9 cellular contexts compared by ENCODE assay signal in the genomic region with DNA sequence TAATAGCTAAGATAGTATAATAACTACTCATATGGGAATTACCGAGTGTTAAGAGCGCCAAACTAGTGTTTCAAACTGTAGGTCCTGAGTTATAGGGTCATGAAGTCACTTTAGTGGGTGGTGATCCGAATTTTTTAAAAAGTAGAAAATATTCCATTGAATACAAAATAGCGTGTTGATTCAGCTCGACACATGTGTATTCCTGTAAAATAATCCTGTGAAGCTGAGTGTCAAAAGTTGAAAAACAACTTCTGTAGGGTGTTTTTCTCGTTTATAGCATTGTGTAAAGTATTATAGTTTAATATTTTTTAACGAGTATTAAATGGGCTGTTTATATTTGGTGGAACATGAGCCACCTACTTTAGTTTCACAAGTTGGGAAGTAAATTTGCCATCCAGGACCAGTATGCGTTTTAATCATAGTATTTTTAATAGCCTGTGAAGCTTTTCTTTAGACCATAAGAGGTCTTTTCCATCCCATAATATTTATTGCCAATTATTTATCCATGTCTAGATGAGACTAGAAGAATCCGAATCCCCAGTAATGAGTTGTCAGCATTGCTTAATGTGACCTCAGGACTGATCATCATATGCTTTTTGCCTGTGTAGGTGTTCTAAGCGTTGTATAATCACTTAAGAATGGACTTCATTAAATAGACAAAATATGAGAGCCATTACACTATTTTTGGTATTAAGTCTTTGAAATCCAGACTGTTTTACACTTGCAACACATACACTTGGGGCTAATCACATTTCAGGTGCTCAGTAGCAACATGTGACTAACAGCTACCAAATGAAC.
DNase-seq lines count a peak whose midpoint lies in the region; ATAC-seq and TF ChIP-seq lines count a peak whose summit lies in the region.
"Had no signal": no experiment of that assay in that cellular context is flagged by ENCODE, and none has a peak within 500 bp of the region (broad histone marks: within the 10 kb centered on the region; RNA-seq: fewer than 3 reads in every experiment).

No MANE protein-coding gene starts in this region.

- H3K9me3 Mint-ChIP-seq in nephron: no peaks in the 10 kb centered on the region

- H3K27me3 ChIP-seq in BE2C (no peaks in the 10 kb centered on the region), KMS-11 (ENCODE audit: insufficient read depth, low read depth) (no peaks in the 10 kb centered on the region)

- H3K9me3 ChIP-seq in BE2C: no peaks in the 10 kb centered on the region

- H3K79me2 ChIP-seq in KMS-11 (ENCODE audit: insufficient read depth, low read depth): peaks cover 66% of the 10 kb centered on the region

- H3K27me3 Mint-ChIP-seq in nephron (ENCODE audit: low read depth): no peaks in the 10 kb centered on the region

- H3K36me3 ChIP-seq in BE2C (peaks cover 21% of the 10 kb centered on the region), KMS-11 (ENCODE audit: insufficient read depth) (0 out of 2 replicates have a peak, but pooled peaks cover 4% of the 10 kb centered on the region)

- H3K4me3 Mint-ChIP-seq in nephron: peak overlapping the region; percentile 91 to 96 (median 93)

- H3K4me1 ChIP-seq in BE2C (peaks cover 8% of the 10 kb centered on the region; the same call in 1 of the 2 replicates), KMS-11 (ENCODE audit: low read depth, poor library complexity, severe bottlenecking) (peaks cover 45% of the 10 kb centered on the region)

- H3K36me3 Mint-ChIP-seq in nephron (ENCODE audit: low read depth): peaks cover 7% of the 10 kb centered on the region

- peak overlapping the region; percentile 91 for H3K4me2 ChIP-seq in KMS-11

- peaks cover 49% of the 10 kb centered on the region for H3K4me1 Mint-ChIP-seq in nephron

- TF ChIP-seq CTCF in BE2C (IDR thresholded peaks at IDR 0.05; ENCODE audit: low read depth, low read length): no peak
- TF ChIP-seq CTCF in KMS-11 (conservative IDR thresholded peaks at IDR 0.05; ENCODE audit: low read depth, low read length): no peak
- no peak for TF ChIP-seq CTCF in choroid plexus epithelial cell (conservative IDR thresholded peaks at IDR 0.05; ENCODE audit: low read depth, low read length)
- TF ChIP-seq CTCF in nephron (IDR thresholded peaks at IDR 0.05; ENCODE audit: unreplicated experiment in 3 of 3): no peak

- H3K27ac Mint-ChIP-seq in nephron: peak overlapping the region; percentile 88 to 99 (median 93)

- no peak overlapping the region for H3K27ac ChIP-seq in KMS-11

- no peak for ATAC-seq in HG02973 (IDR thresholded peaks at IDR 0.05; ENCODE audit: unreplicated experiment)
- ATAC-seq in GM18519 (IDR thresholded peaks at IDR 0.05; ENCODE audit: low FRiP score, unreplicated experiment): no peak
- ATAC-seq in HG03025 (IDR thresholded peaks at IDR 0.05; ENCODE audit: low FRiP score, unreplicated experiment): no peak

- peak overlapping the region; percentile 93 for H3K4me3 ChIP-seq in BE2C (ENCODE audit: low read depth, low read length)
- no peak overlapping the region for H3K4me3 ChIP-seq in KMS-11 (IDR thresholded peaks at IDR 0.05; ENCODE audit: insufficient read depth, low read depth, low read length)
- peak overlapping the region; percentile 84 for H3K4me3 ChIP-seq in choroid plexus epithelial cell (ENCODE audit: low read depth, low read length)

- no peak for DNase-seq in BE2C
- DNase-seq in choroid plexus epithelial cell (ENCODE audit: low read depth): peak; percentile 52
- no peak for DNase-seq in NCI-H2227 (lab: John Stamatoyannopoulos, UW; ENCODE audit: unreplicated experiment)
- DNase-seq: NCI-H524 had no signal

- peaks cover 62% of the 10 kb centered on the region for H4K20me1 ChIP-seq in KMS-11 (ENCODE audit: insufficient read depth)

- no peak overlapping the region for H2AFZ ChIP-seq in KMS-11 (ENCODE audit: low read depth)

- H3K9ac ChIP-seq in KMS-11: peak overlapping the region; percentile 100; the same call in 1 of the 2 replicates
